In genomic region chrX:130145123-130145522, GRCh38 we compare ENCODE assay signal across 20 cellular contexts. TPM values are rescaled to one million over a fixed set of nuclear protein-coding genes. Genes with fewer than 3 reads are reported as not detected.
DNase-seq lines count a peak whose midpoint lies in the region; ATAC-seq, FAIRE-seq and TF ChIP-seq lines count a peak whose summit lies in the region.
"Had no signal": no experiment of that assay in that cellular context is flagged by ENCODE, and none has a peak within 500 bp of the region (broad histone marks: within the 10 kb centered on the region; RNA-seq: fewer than 3 reads in every experiment).

No MANE protein-coding gene starts in this region.

- no peaks in the 10 kb centered on the region for H3K27me3 ChIP-seq in astrocyte (ENCODE audit: insufficient read depth, low read length)

- H3K4me1 ChIP-seq in A549: no peaks in the 10 kb centered on the region
- H3K4me1 ChIP-seq in astrocyte (ENCODE audit: insufficient read depth, low read length): no peaks in the 10 kb centered on the region
- H3K4me1 ChIP-seq: HAP-1 had no signal

- DNase-seq in A549 (ENCODE audit: low read depth in 1 of 2, low spot score in 1 of 2): no peak
- DNase-seq in ELR (ENCODE audit: low read depth): peak; percentile 4
- DNase-seq in astrocyte (ENCODE audit: low read depth): no peak
- peak; percentile 14 for DNase-seq in epithelial cell of esophagus (ENCODE audit: low read depth)
- DNase-seq in DMS 273 treated with DMSO at 0.1 percent for 48 hours (lab: John Stamatoyannopoulos, UW): no peak
- DNase-seq in activated CD8-positive, alpha-beta memory T cell treated with anti-CD3 and anti-CD28 coated beads, Interleukin-2, amount 10 ng/mL, durations not matched to agents 7 days and 5 days: no peak
- DNase-seq: 8988T; Calu3; CD8-positive, alpha-beta T cell; DMS53; DND-41; GF-D8; KBM-7 had no signal

- no peak for ATAC-seq in A549
- no peak for ATAC-seq in GM18858 (IDR thresholded peaks at IDR 0.05; ENCODE audit: unreplicated experiment)
- ATAC-seq in activated CD8-positive, alpha-beta memory T cell treated with anti-CD3 and anti-CD28 coated beads, Interleukin-2, amount 10 ng/mL, durations not matched to agents 7 days and 5 days: no peak
- ATAC-seq: CD8-positive, alpha-beta T cell had no signal

- 76% methylated on average over 4 of the region's 4 CpGs for WGBS in A549 (ENCODE audit: missing lambda C conversion rate)

- no peaks in the 10 kb centered on the region for H3K27me3 Mint-ChIP-seq in astrocyte (ENCODE audit: low read depth, unreplicated experiment)
- no peaks in the 10 kb centered on the region for H3K27me3 Mint-ChIP-seq in activated CD8-positive, alpha-beta memory T cell treated with anti-CD3 and anti-CD28 coated beads, Interleukin-2, amount 10 ng/mL, durations not matched to agents 7 days and 5 days
- H3K27me3 Mint-ChIP-seq: B cell had no signal

- POLR2A ChIA-PET in A549 (lab: Yijun Ruan, JAX): no interaction called here

- FAIRE-seq in A549 (lab: Jason Lieb, UNC) (no peak), astrocyte (lab: Jason Lieb, UNC) (peak; percentile 9)

- TF ChIP-seq CTCF in A549 (IDR thresholded peaks at IDR 0.05) (no peak), astrocyte (IDR thresholded peaks at IDR 0.05; ENCODE audit: insufficient read depth, low read depth, low read length) (no peak), epithelial cell of esophagus (IDR thresholded peaks at IDR 0.05; ENCODE audit: insufficient read depth, low read depth, low read length, missing control alignments) (no peak)

- H3K36me3 ChIP-seq in astrocyte (ENCODE audit: insufficient read depth, low read length): peaks cover 8% of the 10 kb centered on the region

- H3K4me2 ChIP-seq in A549: no peak overlapping the region
- H3K4me2 ChIP-seq in astrocyte (ENCODE audit: low read length): no peak overlapping the region
- H3K4me2 ChIP-seq: BLaER1 treated with 17β-estradiol and CSF1 and Interleukin-3, amounts not matched to agents 10 nM and 100 nM had no signal

- H3K36me3 Mint-ChIP-seq in astrocyte (ENCODE audit: low read depth, unreplicated experiment): peaks cover 10% of the 10 kb centered on the region
- peaks cover 23% of the 10 kb centered on the region for H3K36me3 Mint-ChIP-seq in activated CD8-positive, alpha-beta memory T cell treated with anti-CD3 and anti-CD28 coated beads, Interleukin-2, amount 10 ng/mL, durations not matched to agents 7 days and 5 days

- H3K79me2 ChIP-seq in astrocyte (ENCODE audit: insufficient read depth, low read length): no peaks in the 10 kb centered on the region

- no peak overlapping the region for H3K27ac Mint-ChIP-seq in astrocyte (ENCODE audit: unreplicated experiment)
- no peak overlapping the region for H3K27ac Mint-ChIP-seq in activated CD8-positive, alpha-beta memory T cell treated with anti-CD3 and anti-CD28 coated beads, Interleukin-2, amount 10 ng/mL, durations not matched to agents 7 days and 5 days
- H3K27ac Mint-ChIP-seq: B cell; CD8-positive, alpha-beta T cell had no signal

- no peak overlapping the region for H3K4me3 Mint-ChIP-seq in astrocyte (ENCODE audit: unreplicated experiment)
- no peak overlapping the region for H3K4me3 Mint-ChIP-seq in activated CD8-positive, alpha-beta memory T cell treated with anti-CD3 and anti-CD28 coated beads, Interleukin-2, amount 10 ng/mL, durations not matched to agents 7 days and 5 days
- H3K4me3 Mint-ChIP-seq: B cell; CD8-positive, alpha-beta T cell had no signal

- no peak overlapping the region for H3K4me3 ChIP-seq in A549
- no peak overlapping the region for H3K4me3 ChIP-seq in astrocyte (ENCODE audit: insufficient read depth, low read depth, low read length)
- no peak overlapping the region for H3K4me3 ChIP-seq in epithelial cell of esophagus (ENCODE audit: low read length)
- H3K4me3 ChIP-seq: BLaER1 treated with 17β-estradiol and CSF1 and Interleukin-3, amounts not matched to agents 10 nM and 100 nM; GM23248; HAP-1 had no signal

- TF ChIP-seq POLR2A in A549 (IDR thresholded peaks at IDR 0.05; ENCODE audit: low read length): no peak

- H3K9me3 ChIP-seq in A549 (no peaks in the 10 kb centered on the region), astrocyte (ENCODE audit: insufficient read depth, low read depth, low read length) (no peaks in the 10 kb centered on the region)
- H3K9me3 ChIP-seq: BLaER1 treated with 17β-estradiol and CSF1 and Interleukin-3, amounts not matched to agents 10 nM and 100 nM; HAP-1 had no signal

- H3K9me3 Mint-ChIP-seq in astrocyte (ENCODE audit: unreplicated experiment): no peaks in the 10 kb centered on the region
- H3K9me3 Mint-ChIP-seq in activated CD8-positive, alpha-beta memory T cell treated with anti-CD3 and anti-CD28 coated beads, Interleukin-2, amount 10 ng/mL, durations not matched to agents 7 days and 5 days (ENCODE audit: low read depth): no peaks in the 10 kb centered on the region
- H3K9me3 Mint-ChIP-seq: CD8-positive, alpha-beta T cell had no signal

- H3K27ac ChIP-seq in A549 (no peak overlapping the region), astrocyte (ENCODE audit: low read depth, low read length) (no peak overlapping the region)
- H3K27ac ChIP-seq: BLaER1 treated with 17β-estradiol and CSF1 and Interleukin-3, amounts not matched to agents 10 nM and 100 nM; GM23248 had no signal

- CTCF ChIA-PET in A549 (lab: Yijun Ruan, JAX): interaction anchor here (1.1 to 3.1 kb wide), 2 partner anchors 24 to 47 kb away, joined by 3 to 15 read pairs; no protein-coding TSS in a partner anchor
- CTCF ChIA-PET in activated CD8-positive, alpha-beta memory T cell treated with anti-CD3 and anti-CD28 coated beads, Interleukin-2, amount 10 ng/mL, durations not matched to agents 7 days and 5 days (lab: Charles Lee): interaction anchor here (1.0 kb wide), 1 partner anchor 47 kb away, joined by 5 read pairs; no protein-coding TSS in a partner anchor

- no peak overlapping the region for H3K9ac ChIP-seq in astrocyte (ENCODE audit: low read length)
- H3K9ac ChIP-seq: BLaER1 treated with 17β-estradiol and CSF1 and Interleukin-3, amounts not matched to agents 10 nM and 100 nM; GM23248 had no signal

- TF ChIP-seq RAD21 in A549 (conservative IDR thresholded peaks at IDR 0.05 in 1 of 2, IDR thresholded peaks at IDR 0.05 in 1 of 2): no peak

- no peak for TF ChIP-seq EP300 in A549 (IDR thresholded peaks at IDR 0.05)

- H3K4me1 Mint-ChIP-seq in astrocyte (ENCODE audit: low read depth, unreplicated experiment): peaks cover 4% of the 10 kb centered on the region
- H3K4me1 Mint-ChIP-seq in activated CD8-positive, alpha-beta memory T cell treated with anti-CD3 and anti-CD28 coated beads, Interleukin-2, amount 10 ng/mL, durations not matched to agents 7 days and 5 days: peaks cover 2% of the 10 kb centered on the region
- H3K4me1 Mint-ChIP-seq: B cell had no signal

- H2AFZ ChIP-seq in astrocyte (ENCODE audit: low read depth, low read length): no peak overlapping the region
- H2AFZ ChIP-seq: GM23248 had no signal

- H4K20me1 ChIP-seq in astrocyte (ENCODE audit: insufficient read depth, low read length): no peaks in the 10 kb centered on the region

TF ChIP-seq in A549, 52 proteins besides CTCF, POLR2A, EP300 and RAD21:
- no peak for TF ChIP-seq FOSL2 (IDR thresholded peaks at IDR 0.05)
- no peak for TF ChIP-seq FOSL2 (CRISPR knock-in tag; IDR thresholded peaks at IDR 0.05)
- TF ChIP-seq MAFK (IDR thresholded peaks at IDR 0.05; ENCODE audit: partially characterized antibody): peak; percentile 62

RNA-seq across cellular contexts. Expression of gene AIFM1, which starts 20.5 kb away (rescaled TPM):
- polyA plus RNA-seq in A549 (2011; rRNA removed) (76.9 and 103 TPM in 2 replicates), A549 (2017; fragmentation: RNase III; extraction: RNeasy Plus Mini Kit Qiagen cat#74134 plus additional on column Dnase treatment) (84.3 to 90.2 TPM (median 86.8 TPM) in 3 replicates)
- 63.7 and 67.6 TPM in 2 replicates for polyA plus RNA-seq in A549 (2012; cell fraction: cytosol; rRNA removed)
- polyA plus RNA-seq in A549 (2012; cell fraction: nucleus; rRNA removed): 31.7 and 57.8 TPM in 2 replicates
- 38.4 and 42.2 TPM in 2 replicates for polyA minus RNA-seq in A549 (2011; rRNA and poly(A)+ RNA removed)
- 38.1 and 39.6 TPM in 2 replicates for total RNA-seq in astrocyte
- 10 to 100 TPM; 47.3 to 59.6 TPM for total RNA-seq in activated CD8-positive, alpha-beta memory T cell treated with anti-CD3 and anti-CD28 coated beads, Interleukin-2, amount 10 ng/mL, durations not matched to agents 7 days and 5 days

RNA-seq across cellular contexts. Expression of gene RAB33A, which starts 26.6 kb away (rescaled TPM):
- polyA plus RNA-seq in A549 (2011; rRNA removed) (0.31 and 0.50 TPM in 2 replicates), A549 (2017; fragmentation: RNase III; extraction: RNeasy Plus Mini Kit Qiagen cat#74134 plus additional on column Dnase treatment) (0.09 to 0.32 TPM (median 0.12 TPM) in 3 replicates)
- polyA plus RNA-seq in A549 (2012; cell fraction: cytosol; rRNA removed): 0.21 and 0.25 TPM in 2 replicates
- 0.22 TPM in 1 of 2 replicates, not detected in the other for polyA plus RNA-seq in A549 (2012; cell fraction: nucleus; rRNA removed)
- 0.74 TPM in 1 of 2 replicates, not detected in the other for polyA minus RNA-seq in A549 (2011; rRNA and poly(A)+ RNA removed)
- 1.7 and 1.9 TPM in 2 replicates for total RNA-seq in astrocyte
- total RNA-seq in activated CD8-positive, alpha-beta memory T cell treated with anti-CD3 and anti-CD28 coated beads, Interleukin-2, amount 10 ng/mL, durations not matched to agents 7 days and 5 days: 10 to 100 TPM; 38.8 to 41.1 TPM
- total RNA-seq: Calu3, H4, HT-29 had no signal

RNA-seq across cellular contexts. Expression of gene ELF4, which starts 34.8 kb away (rescaled TPM):
- polyA plus RNA-seq in A549 (2011; rRNA removed): 18.0 and 18.4 TPM in 2 replicates
- 14.9 and 20.4 TPM in 2 replicates for polyA plus RNA-seq in A549 (2012; cell fraction: cytosol; rRNA removed)
- polyA plus RNA-seq in A549 (2012; cell fraction: nucleus; rRNA removed): 20.2 and 21.8 TPM in 2 replicates
- polyA plus RNA-seq in A549 (2017; fragmentation: RNase III; extraction: RNeasy Plus Mini Kit Qiagen cat#74134 plus additional on column Dnase treatment): 16.0 to 17.0 TPM (median 16.8 TPM) in 3 replicates
- polyA minus RNA-seq in A549 (2011; rRNA and poly(A)+ RNA removed): 27.6 and 32.8 TPM in 2 replicates
- total RNA-seq in astrocyte: 30.5 and 31.2 TPM in 2 replicates
- 10 to 100 TPM; 36.2 to 52.7 TPM for total RNA-seq in activated CD8-positive, alpha-beta memory T cell treated with anti-CD3 and anti-CD28 coated beads, Interleukin-2, amount 10 ng/mL, durations not matched to agents 7 days and 5 days

Comparison
In these comparisons a context has a peak if more than half of its experiments do, and no peak if none do; other contexts are left out.
1. DNase-seq: peak in ELR (single experiment) and epithelial cell of esophagus (single experiment); none in A549 (0 of 2), astrocyte (single experiment), DMS 273 treated with DMSO at 0.1 percent for 48 hours (single experiment) and activated CD8-positive, alpha-beta memory T cell treated with anti-CD3 and anti-CD28 coated beads, Interleukin-2, amount 10 ng/mL, durations not matched to agents 7 days and 5 days (single experiment).
2. RNA of gene RAB33A, which starts 26.6 kb away (total RNA-seq): 38.8 to 41.1 TPM in activated CD8-positive, alpha-beta memory T cell treated with anti-CD3 and anti-CD28 coated beads, Interleukin-2, amount 10 ng/mL, durations not matched to agents 7 days and 5 days; 1.7 to 1.9 TPM in astrocyte; every median in the first group is over 10 times any median in the second.